In the genomic region with DNA sequence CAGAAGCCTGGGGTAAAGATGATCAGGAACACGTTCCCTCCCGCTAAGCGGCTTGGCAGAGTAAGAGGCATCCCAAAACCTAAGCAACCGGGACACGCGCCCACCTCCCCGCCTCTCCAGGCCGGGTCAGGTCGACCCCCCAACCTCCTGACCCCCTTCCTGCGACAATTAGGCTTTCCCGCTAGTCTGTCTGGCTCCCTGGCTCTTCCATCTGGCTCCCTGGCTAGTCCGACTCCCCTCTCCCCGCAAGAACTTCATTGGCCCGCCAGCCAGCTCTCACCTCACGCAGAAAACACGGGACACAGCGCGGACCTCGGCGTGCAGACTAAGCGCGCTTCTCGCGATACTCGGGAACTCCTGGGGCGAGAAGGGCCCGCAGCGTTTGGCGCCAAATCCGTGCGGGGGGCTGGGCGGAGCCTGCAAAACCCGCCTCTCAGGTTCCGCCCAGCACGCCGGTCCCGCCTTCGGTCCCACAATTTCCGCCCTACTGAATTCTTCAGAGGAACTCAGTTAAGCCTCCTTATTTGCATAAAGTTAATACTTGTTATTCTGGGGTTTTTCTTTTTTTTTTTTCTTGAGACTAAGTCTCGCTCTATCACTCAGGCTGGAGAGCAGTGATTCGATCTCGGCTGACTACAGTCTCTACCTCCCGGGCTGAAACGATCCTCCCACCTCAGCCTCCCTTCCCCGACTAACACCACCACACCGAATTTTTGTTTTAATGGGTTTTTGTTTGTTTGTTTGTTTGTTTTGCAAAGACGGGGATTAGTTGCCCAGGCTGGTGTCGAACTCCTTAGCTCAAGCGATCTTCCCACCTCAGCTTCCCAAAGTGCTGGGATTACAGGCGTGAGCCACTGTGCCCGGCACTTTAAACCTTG, we compare ENCODE assay signal across 8 cellular contexts. TPM values are rescaled to one million over a fixed set of nuclear protein-coding genes. Genes with fewer than 3 reads are reported as not detected.
DNase-seq lines count a peak whose midpoint lies in the region; ATAC-seq and TF ChIP-seq lines count a peak whose summit lies in the region.

A gene with protein sequence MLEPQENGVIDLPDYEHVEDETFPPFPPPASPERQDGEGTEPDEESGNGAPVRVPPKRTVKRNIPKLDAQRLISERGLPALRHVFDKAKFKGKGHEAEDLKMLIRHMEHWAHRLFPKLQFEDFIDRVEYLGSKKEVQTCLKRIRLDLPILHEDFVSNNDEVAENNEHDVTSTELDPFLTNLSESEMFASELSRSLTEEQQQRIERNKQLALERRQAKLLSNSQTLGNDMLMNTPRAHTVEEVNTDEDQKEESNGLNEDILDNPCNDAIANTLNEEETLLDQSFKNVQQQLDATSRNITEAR (minus strand): TSS at position 327 of the 878 bp plus-strand sequence. CDS start 3,738 bp downstream, outside the sequence.

- H3K4me1 ChIP-seq in DND-41 (ENCODE audit: insufficient read depth, low read length) (peaks cover 24% of the 10 kb centered on the region), Peyer's patch (no peaks in the 10 kb centered on the region), esophagus muscularis mucosa (peaks cover 4 to 15% (median 9%) of the 10 kb centered on the region in 4 donors), muscle layer of duodenum (ENCODE audit: control insufficient read depth in 1 of 2, insufficient read depth in 2 of 2, low read length in 2 of 2) (no peaks in the 10 kb centered on the region)

- peak; percentile 96 for ATAC-seq in DND-41 (ENCODE audit: insufficient read depth, low read depth)
- peak; percentile 85 for ATAC-seq in GM21825 (IDR thresholded peaks at IDR 0.05; ENCODE audit: unreplicated experiment)

- peak within 1 kb of the TSS; percentile 77 for H2AFZ ChIP-seq in DND-41 (ENCODE audit: low read depth, low read length)

- WGBS in esophagus muscularis mucosa = 9% methylated on average over 45 of the region's 51 CpGs

- TF ChIP-seq EP300 in esophagus muscularis mucosa (IDR thresholded peaks at IDR 0.05) = no peak

- DNase-seq in DND-41 = peak; percentile 96
- peak; percentile 96 to 99 (median 97) for DNase-seq in Peyer's patch
- DNase-seq in activated T-cell treated with anti-CD3 and anti-CD28 coated beads, Interleukin-2, amount 50 U/mL, for 48 hours = peak; percentile 97 to 99
- DNase-seq in esophagus muscularis mucosa (ENCODE audit: extremely low spot score) = peak; percentile 97
- DNase-seq in stimulated activated CD8-positive, alpha-beta memory T cell treated with anti-CD3 and anti-CD28 coated beads, Interleukin-7, amount 100 ng/mL, for 24 hours (ENCODE audit: low read depth) = peak; percentile 93

- H3K9me3 ChIP-seq in DND-41 (ENCODE audit: insufficient read depth, low read length, severe bottlenecking) = no peaks in the 10 kb centered on the region
- H3K9me3 ChIP-seq in KOPT-K1 (ENCODE audit: insufficient read depth, low read length, poor library complexity, severe bottlenecking) = no peaks in the 10 kb centered on the region
- H3K9me3 ChIP-seq in Peyer's patch = no peaks in the 10 kb centered on the region
- H3K9me3 ChIP-seq in esophagus muscularis mucosa = no peaks in the 10 kb centered on the region
- H3K9me3 ChIP-seq in muscle layer of duodenum (ENCODE audit: control insufficient read depth in 1 of 2, low read length in 2 of 2) = no peaks in the 10 kb centered on the region

- H3K79me2 ChIP-seq in DND-41 (ENCODE audit: insufficient read depth, low read length) = peaks cover 41% of the 10 kb centered on the region

- peak within 1 kb of the TSS; percentile 73 for H3K9ac ChIP-seq in DND-41 (ENCODE audit: low read depth, low read length)

- TF ChIP-seq POLR2A in Peyer's patch (IDR thresholded peaks at IDR 0.05) (peak; percentile 20 to 33), esophagus muscularis mucosa (IDR thresholded peaks at IDR 0.05; ENCODE audit: low read depth) (no peak)

- H3K4me3 ChIP-seq in DND-41 (ENCODE audit: low read depth in 1 of 2, low read length in 2 of 2) (peak within 1 kb of the TSS; percentile 38 to 65), Peyer's patch (peak within 1 kb of the TSS; percentile 48 to 80 (median 69)), esophagus muscularis mucosa (peak within 1 kb of the TSS; percentile 70 to 84 (median 70)), muscle layer of duodenum (ENCODE audit: low read depth in 1 of 2, low read length in 2 of 2) (peak within 1 kb of the TSS; percentile 74 to 85)

- no peaks in the 10 kb centered on the region for H4K20me1 ChIP-seq in DND-41 (ENCODE audit: insufficient read depth, low read length)

- peak within 1 kb of the TSS; percentile 67 for H3K4me2 ChIP-seq in DND-41 (ENCODE audit: insufficient read depth, low read length)

- TF ChIP-seq CTCF in DND-41 (IDR thresholded peaks at IDR 0.05; ENCODE audit: borderline replicate concordance, extremely low read depth, low read length, poor library complexity, severe bottlenecking) = no peak
- TF ChIP-seq CTCF in Peyer's patch (IDR thresholded peaks at IDR 0.05) = no peak
- no peak for TF ChIP-seq CTCF in esophagus muscularis mucosa (IDR thresholded peaks at IDR 0.05)

- no peaks in the 10 kb centered on the region for H3K27me3 ChIP-seq in DND-41 (ENCODE audit: insufficient read depth, low read length, poor library complexity)
- no peaks in the 10 kb centered on the region for H3K27me3 ChIP-seq in Peyer's patch
- H3K27me3 ChIP-seq in esophagus muscularis mucosa = no peaks in the 10 kb centered on the region
- no peaks in the 10 kb centered on the region for H3K27me3 ChIP-seq in muscle layer of duodenum (ENCODE audit: low read depth, low read length)

- intact Hi-C loops in esophagus muscularis mucosa (cut with DNase I) = loop anchor here (2.0 to 10.0 kb wide), 2 partner anchors 28 to 138 kb away; partner anchors contain the start of gene SNAPC5

- H3K27ac ChIP-seq in DND-41 (ENCODE audit: low read length) (peak within 1 kb of the TSS; percentile 84), KOPT-K1 (ENCODE audit: low read depth, low read length, poor library complexity, severe bottlenecking) (peak within 1 kb of the TSS; percentile 89), Peyer's patch (peak within 1 kb of the TSS; percentile 61 to 83 (median 78)), esophagus muscularis mucosa (replicated peaks in 1 of 4) (peak within 1 kb of the TSS; percentile 81 to 88 (median 84)), muscle layer of duodenum (ENCODE audit: low read length) (peak within 1 kb of the TSS; percentile 54)

- H3K36me3 ChIP-seq in DND-41 (ENCODE audit: insufficient read depth, low read length) (peaks cover 12% of the 10 kb centered on the region), KOPT-K1 (ENCODE audit: insufficient read depth, low read length) (peaks cover 26% of the 10 kb centered on the region), Peyer's patch (no peaks in the 10 kb centered on the region), esophagus muscularis mucosa (peaks cover 4 to 13% (median 9%) of the 10 kb centered on the region in 4 donors), muscle layer of duodenum (ENCODE audit: control insufficient read depth in 1 of 2, insufficient read depth in 2 of 2, low read length in 2 of 2) (no peaks in the 10 kb centered on the region)

RNA-seq across cellular contexts. Expression of the gene that starts here (rescaled TPM):
- total RNA-seq in Peyer's patch = 10 to 100 TPM in 1 of 4 donors, 1 to 10 TPM in 3; 2.6 to 10.6 (median 6.8) TPM
- 1 to 10 TPM; 2.9 to 5.3 (median 3.8) TPM for total RNA-seq in esophagus muscularis mucosa

Comparison
In these comparisons a context has a peak if more than half of its experiments do, and no peak if none do; other contexts are left out.
1. Peak in every context shown above with its lines: DNase-seq, ATAC-seq, H3K4me3 ChIP-seq and H3K27ac ChIP-seq.